8 cellular contexts compared by ENCODE assay signal in the genomic region with DNA sequence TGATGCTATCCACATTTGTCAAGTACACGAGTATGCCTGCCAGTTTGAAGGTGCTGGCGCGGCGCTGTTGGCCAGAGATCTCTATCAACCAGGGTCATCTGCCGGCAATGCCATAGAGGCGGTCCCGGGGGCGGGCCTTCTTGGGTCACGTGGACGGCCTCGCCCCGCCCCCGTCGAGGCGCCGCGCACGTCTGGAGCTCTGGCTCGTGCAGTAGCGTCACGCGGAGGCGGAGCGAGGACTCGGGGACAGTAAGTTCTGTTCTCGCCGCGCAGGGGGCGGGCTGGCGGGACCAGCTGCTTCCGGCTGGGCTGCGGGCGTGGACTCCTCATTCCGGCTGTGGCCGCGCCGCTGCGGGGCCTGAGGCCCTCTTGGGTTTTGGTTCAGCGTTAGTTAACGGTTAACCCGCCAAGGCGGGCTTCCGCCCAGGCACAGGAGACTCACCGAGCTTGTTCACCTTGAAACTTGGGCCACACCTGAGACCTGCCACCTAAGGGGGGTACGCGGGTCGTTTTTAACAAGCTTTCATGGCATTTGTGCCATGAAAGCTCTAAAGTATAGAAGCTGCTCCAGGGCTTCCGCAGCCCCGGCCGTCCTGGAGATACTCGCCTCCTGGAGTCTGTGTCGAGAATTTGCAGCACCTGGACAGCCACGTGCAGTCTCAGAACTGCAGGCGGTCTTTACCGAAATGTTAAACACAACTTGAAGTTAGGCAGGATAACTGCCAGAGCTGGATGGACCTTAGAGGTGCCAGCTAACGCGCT. TPM values are rescaled to one million over a fixed set of nuclear protein-coding genes. Genes with fewer than 3 reads are reported as not detected.
DNase-seq lines count a peak whose midpoint lies in the region; ATAC-seq and TF ChIP-seq lines count a peak whose summit lies in the region.

A gene (plus strand): TSS at position 209 of the 762 bp plus-strand sequence. CDS start 5,495 bp downstream, outside the sequence.

- H3K9ac ChIP-seq in rectal smooth muscle tissue (ENCODE audit: low read length): peak within 1 kb of the TSS; percentile 38

- H2AFZ ChIP-seq in hepatocyte: peak within 1 kb of the TSS; percentile 75

- H3K4me2 ChIP-seq in hepatocyte: peak within 1 kb of the TSS; percentile 77

- no peaks in the 10 kb centered on the region for H3K79me2 ChIP-seq in hepatocyte

- H3K4me1 ChIP-seq in hepatocyte (ENCODE audit: insufficient read depth): peaks cover 12% of the 10 kb centered on the region
- H3K4me1 ChIP-seq in rectal smooth muscle tissue (ENCODE audit: control insufficient read depth, insufficient read depth, low read length): peaks cover 5% of the 10 kb centered on the region
- no peaks in the 10 kb centered on the region for H3K4me1 ChIP-seq in aorta (ENCODE audit: control insufficient read depth in 1 of 2, insufficient read depth in 2 of 2, low read length in 2 of 2)

- H4K20me1 ChIP-seq in hepatocyte (ENCODE audit: insufficient read depth, poor library complexity, severe bottlenecking): no peaks in the 10 kb centered on the region

- H3K36me3 ChIP-seq in hepatocyte (replicated peaks; ENCODE audit: insufficient read depth, low read depth): no peaks in the 10 kb centered on the region
- no peaks in the 10 kb centered on the region for H3K36me3 ChIP-seq in rectal smooth muscle tissue (ENCODE audit: control insufficient read depth, insufficient read depth, low read length)
- no peaks in the 10 kb centered on the region for H3K36me3 ChIP-seq in aorta (ENCODE audit: control insufficient read depth in 1 of 2, insufficient read depth in 2 of 2, low read length in 1 of 2)

- intact Hi-C loops in aorta (cut with DNase I): loop anchor here in 1 of 2 donors (5.0 kb wide), 1 partner anchor 201 kb away; no protein-coding TSS in a partner anchor

- DNase-seq in NCI-H1694 (lab: John Stamatoyannopoulos, UW) (peak; percentile 18), T-helper 9 cell (peak; percentile 90), astrocyte of the cerebellum (ENCODE audit: low read depth) (peak; percentile 80), hepatocyte (ENCODE audit: low spot score) (peak; percentile 99), aorta (peak; percentile 99 to 100)

- no peaks in the 10 kb centered on the region for H3K9me3 ChIP-seq in hepatocyte (ENCODE audit: low read depth)
- no peaks in the 10 kb centered on the region for H3K9me3 ChIP-seq in aorta (ENCODE audit: control insufficient read depth, low read length)

- H3K27me3 ChIP-seq in hepatocyte (no peaks in the 10 kb centered on the region), rectal smooth muscle tissue (ENCODE audit: control insufficient read depth, insufficient read depth, low read length) (no peaks in the 10 kb centered on the region), aorta (ENCODE audit: control insufficient read depth in 1 of 2, insufficient read depth in 2 of 2, low read length in 1 of 2) (no peaks in the 10 kb centered on the region)

- 3% methylated on average over 57 of the region's 57 CpGs for WGBS in hepatocyte (ENCODE audit: low lambda C conversion rate, missing lambda C conversion rate)
- WGBS in aorta, 2 donors: 1 to 2% methylated on average over 57 of the region's 57 CpGs

- peak; percentile 32 for TF ChIP-seq CTCF in astrocyte of the cerebellum (IDR thresholded peaks at IDR 0.05; ENCODE audit: low read depth, low read length, missing control alignments)
- TF ChIP-seq CTCF in hepatocyte (IDR thresholded peaks at IDR 0.05; ENCODE audit: poor library complexity): peak; percentile 22

- peak within 1 kb of the TSS; percentile 46 for H3K4me3 ChIP-seq in astrocyte of the cerebellum (ENCODE audit: low read depth, low read length)
- H3K4me3 ChIP-seq in hepatocyte: peak within 1 kb of the TSS; percentile 32
- peak within 1 kb of the TSS; percentile 85 for H3K4me3 ChIP-seq in rectal smooth muscle tissue (ENCODE audit: low read length)
- peak within 1 kb of the TSS; percentile 39 to 49 for H3K4me3 ChIP-seq in aorta (ENCODE audit: low read length in 2 of 2)

- ATAC-seq in GM18502 (IDR thresholded peaks at IDR 0.05; ENCODE audit: poor library complexity, unreplicated experiment) (peak; percentile 95), HG02885 (IDR thresholded peaks at IDR 0.05; ENCODE audit: poor library complexity, unreplicated experiment) (peak; percentile 94), aorta (ENCODE audit: low FRiP score) (peak; percentile 98)

- in situ Hi-C loops in astrocyte of the cerebellum (cut with HindIII; ENCODE audit: low sequenced_read_pairs): no loop called here

- no peaks in the 10 kb centered on the region for H3K9me2 ChIP-seq in hepatocyte (replicated peaks; ENCODE audit: insufficient read depth)

- peak within 1 kb of the TSS; percentile 92 for H3K27ac ChIP-seq in hepatocyte
- H3K27ac ChIP-seq in rectal smooth muscle tissue (ENCODE audit: low read depth, low read length): peak within 1 kb of the TSS; percentile 93
- peak within 1 kb of the TSS in 1 of 2 donors; percentile 62 for H3K27ac ChIP-seq in aorta (ENCODE audit: low read depth in 1 of 2, low read length in 2 of 2)

RNA-seq across cellular contexts. Expression of the gene that starts here (rescaled TPM):
- 1.6 and 3.6 TPM in 2 replicates for total RNA-seq in hepatocyte
- polyA plus RNA-seq in hepatocyte: 2.3 and 3.4 TPM in 2 replicates
- total RNA-seq in aorta: 1 to 10 TPM in 1 of 2 donors, under 1 TPM in 1; 0.75 to 3.4 TPM
- polyA plus RNA-seq in aorta: 1 to 10 TPM in 1 of 2 donors, under 1 TPM in 1; 0.50 to 1.3 TPM

Comparison
In these comparisons a context has a peak if more than half of its experiments do, and no peak if none do; other contexts are left out.
1. DNase-seq: peak in every context shown above with its lines; median percentile 100 in aorta; 99 in hepatocyte; 90 in T-helper 9 cell; 80 in astrocyte of the cerebellum; 18 in NCI-H1694.
2. H3K4me3 ChIP-seq: peak in every context shown above with its lines; median percentile 85 in rectal smooth muscle tissue; 46 in astrocyte of the cerebellum; 44 in aorta; 32 in hepatocyte.